Comparison of ENCODE assay signal across 8 cellular contexts in genomic region chr17:39737761-39738567, GRCh38. TPM values are rescaled to one million over a fixed set of nuclear protein-coding genes. Genes with fewer than 3 reads are reported as not detected.
DNase-seq lines count a peak whose midpoint lies in the region; ATAC-seq and TF ChIP-seq lines count a peak whose summit lies in the region.

TSS of gene GRB7 (plus strand) at chr17:39737938. CDS start at chr17:39742302, 4,364 bp downstream.

- WGBS in urinary bladder: 7% methylated on average over 34 of the region's 34 CpGs

- no peak for TF ChIP-seq CTCF in brain microvascular endothelial cell (IDR thresholded peaks at IDR 0.05; ENCODE audit: low read depth, low read length, missing control alignments)

- DNase-seq in COLO668 (lab: John Stamatoyannopoulos, UW; ENCODE audit: unreplicated experiment): peak; percentile 89
- peak; percentile 57 for DNase-seq in NCI-H187 treated with DMSO at 0.1 percent for 48 hours (lab: John Stamatoyannopoulos, UW)
- no peak for DNase-seq in brain microvascular endothelial cell
- peak; percentile 83 for DNase-seq in left kidney (ENCODE audit: low read depth, low spot score)
- no peak for DNase-seq in DMS114 treated with DMSO at 0.1 percent for 48 hours (lab: John Stamatoyannopoulos, UW; ENCODE audit: unreplicated experiment)
- DNase-seq in medulla oblongata (ENCODE audit: extremely low spot score): no peak

- no peaks in the 10 kb centered on the region for H3K36me3 ChIP-seq in brain microvascular endothelial cell (replicated peaks)
- H3K36me3 ChIP-seq in urinary bladder (ENCODE audit: insufficient read depth): no peaks in the 10 kb centered on the region

- no peaks in the 10 kb centered on the region for H3K27me3 ChIP-seq in brain microvascular endothelial cell (replicated peaks)

- ATAC-seq in GM18909 (IDR thresholded peaks at IDR 0.05; ENCODE audit: poor library complexity, unreplicated experiment): no peak

- in situ Hi-C loops in brain microvascular endothelial cell (cut with HindIII; ENCODE audit: low pct_ligation_motif_present, low sequenced_read_pairs): no loop called here

- H3K27ac ChIP-seq in brain microvascular endothelial cell (no peak within 1 kb of the TSS), urinary bladder (ENCODE audit: low read depth) (peak within 1 kb of the TSS; percentile 63)

- peak within 1 kb of the TSS; percentile 32 for H3K4me3 ChIP-seq in brain microvascular endothelial cell (ENCODE audit: low read depth, low read length)
- peak within 1 kb of the TSS; percentile 23 for H3K4me3 ChIP-seq in urinary bladder (ENCODE audit: low read depth, low read length)

- H3K4me1 ChIP-seq in urinary bladder (ENCODE audit: insufficient read depth): no peaks in the 10 kb centered on the region

RNA-seq across cellular contexts. Expression of gene GRB7, which starts in this region (rescaled TPM):
- 2.9 TPM for total RNA-seq in urinary bladder
- polyA plus RNA-seq in urinary bladder: 2.7 TPM

Comparison
In these comparisons a context has a peak if more than half of its experiments do, and no peak if none do; other contexts are left out.
1. DNase-seq: peak in COLO668 (single experiment), NCI-H187 treated with DMSO at 0.1 percent for 48 hours (single experiment) and left kidney (single experiment); none in brain microvascular endothelial cell (single experiment), DMS114 treated with DMSO at 0.1 percent for 48 hours (single experiment) and medulla oblongata (single experiment).